Comparison of ENCODE assay signal across 8 cellular contexts in the genomic region with DNA sequence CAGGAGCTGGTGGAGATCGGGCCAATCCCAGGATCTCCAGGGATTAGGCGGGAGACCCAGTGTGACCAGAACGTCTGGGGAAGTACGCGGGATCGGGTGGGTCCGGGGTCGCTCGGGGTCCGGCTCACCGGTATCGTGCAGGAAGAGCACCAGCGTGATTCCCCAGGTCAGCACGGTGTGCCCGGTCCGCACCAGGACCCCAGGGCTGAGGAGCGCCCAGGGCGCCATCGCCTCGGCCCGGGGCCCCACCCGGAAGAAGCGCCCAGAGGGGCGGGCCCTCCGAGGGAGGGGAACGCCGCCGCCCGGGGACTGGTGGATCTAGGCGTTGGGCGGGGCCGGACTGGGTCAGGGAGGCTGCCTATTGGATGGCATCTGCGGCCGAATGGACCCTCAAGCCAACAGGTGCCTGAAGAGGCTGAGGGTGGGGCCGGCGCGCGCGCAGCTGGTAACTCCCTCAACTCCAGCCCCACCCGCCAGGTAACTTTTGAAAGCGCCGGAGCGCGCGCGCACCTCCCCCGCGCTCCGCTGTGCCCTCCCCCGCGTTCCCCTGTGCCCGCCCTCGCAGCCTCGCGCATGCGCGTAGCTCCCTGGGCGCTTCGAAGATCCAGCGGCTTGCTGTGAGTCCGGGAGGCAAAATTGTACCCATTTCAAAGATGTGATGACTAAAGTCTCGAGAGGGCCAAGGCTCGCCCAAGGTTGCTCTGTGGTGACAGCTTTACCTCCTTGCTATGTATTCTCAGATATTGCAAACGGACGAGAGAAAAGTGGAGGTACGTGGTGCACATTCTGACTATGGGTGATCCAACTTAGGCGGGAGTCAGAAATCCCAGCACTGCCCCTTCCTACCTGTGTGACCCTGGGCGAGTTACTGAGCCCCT. TPM values are rescaled to one million over a fixed set of nuclear protein-coding genes. Genes with fewer than 3 reads are reported as not detected.
DNase-seq lines count a peak whose midpoint lies in the region; ATAC-seq, FAIRE-seq and TF ChIP-seq lines count a peak whose summit lies in the region.

A gene with protein sequence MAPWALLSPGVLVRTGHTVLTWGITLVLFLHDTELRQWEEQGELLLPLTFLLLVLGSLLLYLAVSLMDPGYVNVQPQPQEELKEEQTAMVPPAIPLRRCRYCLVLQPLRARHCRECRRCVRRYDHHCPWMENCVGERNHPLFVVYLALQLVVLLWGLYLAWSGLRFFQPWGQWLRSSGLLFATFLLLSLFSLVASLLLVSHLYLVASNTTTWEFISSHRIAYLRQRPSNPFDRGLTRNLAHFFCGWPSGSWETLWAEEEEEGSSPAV (minus strand): TSS at position 262 of the 878 bp plus-strand sequence. CDS start 34 bp downstream, at position 228.

- peak within 1 kb of the TSS; percentile 55 for H3K4me3 ChIP-seq in WERI-Rb-1 (ENCODE audit: low read depth, low read length)
- peak within 1 kb of the TSS; percentile 80 to 87 (median 87) for H3K4me3 ChIP-seq in mammary epithelial cell (replicated peaks in 1 of 3; ENCODE audit: insufficient read depth in 1 of 3, low read depth in 2 of 3, low read length in 3 of 3)
- peak within 1 kb of the TSS; percentile 68 to 78 for H3K4me3 ChIP-seq in small intestine (ENCODE audit: low read depth in 1 of 2, low read length in 2 of 2)

- CTCF ChIA-PET in mammary epithelial cell (lab: Charles Lee; ENCODE audit: low non-redundant PET): interaction anchor here (0.6 kb wide), 2 partner anchors 89 to 304 kb away, joined by 3 to 4 read pairs; partner anchors contain the start of gene SH3GLB2

- no peaks in the 10 kb centered on the region for H3K27me3 ChIP-seq in WERI-Rb-1 (ENCODE audit: insufficient read depth, low read depth, severe bottlenecking)
- H3K27me3 ChIP-seq in mammary epithelial cell (ENCODE audit: insufficient read depth, low read length): no peaks in the 10 kb centered on the region
- H3K27me3 ChIP-seq in small intestine (ENCODE audit: control insufficient read depth in 2 of 2, insufficient read depth in 2 of 2, low read length in 2 of 2): no peaks in the 10 kb centered on the region

- H3K4me1 ChIP-seq in mammary epithelial cell (ENCODE audit: insufficient read depth, low read length) (peaks cover 13% of the 10 kb centered on the region), small intestine (ENCODE audit: control insufficient read depth in 2 of 2, insufficient read depth in 1 of 2, low read depth in 1 of 2, low read length in 1 of 2) (peaks cover 0 to 2% of the 10 kb centered on the region in 2 donors)

- TSS peak; percentile 41 for BruUV-seq in mammary epithelial cell (replicated peaks; lab: Mats Ljungman, UMichigan)

- peak within 1 kb of the TSS; percentile 66 for H3K9ac ChIP-seq in mammary epithelial cell (ENCODE audit: insufficient read depth, low read length)

- peak; percentile 84 for ATAC-seq in GM18873 (IDR thresholded peaks at IDR 0.05; ENCODE audit: low FRiP score, unreplicated experiment)
- peak; percentile 91 for ATAC-seq in HG03139 (IDR thresholded peaks at IDR 0.05; ENCODE audit: unreplicated experiment)

- H3K27ac ChIP-seq in WERI-Rb-1 (peak within 1 kb of the TSS; percentile 90), mammary epithelial cell (ENCODE audit: insufficient read depth, low read depth, low read length) (peak within 1 kb of the TSS; percentile 53), small intestine (ENCODE audit: low read depth in 1 of 2, low read length in 1 of 2) (peak within 1 kb of the TSS; percentile 73 to 78)

- DNase-seq in ACHN (peak; percentile 96), NCI-H2227 (lab: John Stamatoyannopoulos, UW; ENCODE audit: unreplicated experiment) (peak; percentile 97), WERI-Rb-1 (peak; percentile 100), mammary epithelial cell (peak; percentile 98), iPS-NIHi11 (ENCODE audit: low spot score) (peak; percentile 100), small intestine (peak; percentile 100)

- intact Hi-C loops in mammary epithelial cell (cut with micrococcal nuclease): loop anchor here (2.0 to 10.0 kb wide), 2 partner anchors 15 to 191 kb away; no protein-coding TSS in a partner anchor

- peaks cover 11% of the 10 kb centered on the region for H3K79me2 ChIP-seq in mammary epithelial cell (ENCODE audit: insufficient read depth, low read length)

- peak within 1 kb of the TSS; percentile 72 for H3K4me2 ChIP-seq in mammary epithelial cell (ENCODE audit: insufficient read depth, low read depth, low read length)

- dilution Hi-C loops in mammary epithelial cell (cut with HindIII; ENCODE audit: low sequenced_read_pairs): no loop called here

- H2AFZ ChIP-seq in mammary epithelial cell (ENCODE audit: low read depth, low read length): peak within 1 kb of the TSS; percentile 88

- H3K36me3 ChIP-seq in WERI-Rb-1 (peaks cover 31% of the 10 kb centered on the region), mammary epithelial cell (ENCODE audit: insufficient read depth, low read length) (no peaks in the 10 kb centered on the region), small intestine (ENCODE audit: control insufficient read depth in 2 of 2, insufficient read depth in 2 of 2, low read length in 2 of 2) (peaks cover 3 to 8% of the 10 kb centered on the region in 2 donors)

- peak; percentile 26 for FAIRE-seq in small intestine (lab: Jason Lieb, UNC)

- TF ChIP-seq CTCF in WERI-Rb-1 (IDR thresholded peaks at IDR 0.05; ENCODE audit: low read depth, low read length) (no peak), mammary epithelial cell (conservative IDR thresholded peaks at IDR 0.05 in 1 of 2, IDR thresholded peaks at IDR 0.05 in 1 of 2; ENCODE audit: extremely low read depth in 1 of 2, insufficient read depth in 1 of 2, low read depth in 1 of 2, low read length in 2 of 2) (no peak)

- H3K9me3 ChIP-seq in WERI-Rb-1 (ENCODE audit: severe bottlenecking): no peaks in the 10 kb centered on the region
- H3K9me3 ChIP-seq in mammary epithelial cell (replicated peaks; ENCODE audit: insufficient read depth, low read length): no peaks in the 10 kb centered on the region
- H3K9me3 ChIP-seq in small intestine (ENCODE audit: control insufficient read depth, low read depth): no peaks in the 10 kb centered on the region

- WGBS in mammary epithelial cell (ENCODE audit: low coverage, missing lambda C conversion rate): 2% methylated on average over 10 of the region's 68 CpGs
- 1 to 2% (median 1%) methylated on average over 47 to 68 of the region's 68 CpGs for WGBS in small intestine, 3 donors

- in situ Hi-C loops in ACHN (cut with HindIII; ENCODE audit: low pct_ligation_motif_present, low pct_unique_long_range_greater_than_20kb, low sequenced_read_pairs): no loop called here
- in situ Hi-C loops in mammary epithelial cell (cut with MboI; ENCODE audit: low sequenced_read_pairs in 2 of 2): no loop called here

- H4K20me1 ChIP-seq in mammary epithelial cell (ENCODE audit: insufficient read depth, low read length): no peaks in the 10 kb centered on the region

RNA-seq across cellular contexts. Expression of the gene that starts here (rescaled TPM):
- 10 to 100 TPM; 30.0 to 61.3 TPM for total RNA-seq in mammary epithelial cell
- 96.6 TPM for polyA plus RNA-seq in mammary epithelial cell
- polyA minus RNA-seq in mammary epithelial cell: 24.7 TPM
- 10 to 100 TPM; 56.5 to 99.3 (median 80.7) TPM for polyA plus RNA-seq in small intestine

Comparison
In these comparisons a context has a peak if more than half of its experiments do, and no peak if none do; other contexts are left out.
1. Peak in every context shown above with its lines: DNase-seq, ATAC-seq, H3K4me3 ChIP-seq and H3K27ac ChIP-seq.